Comparison of ENCODE assay signal across 23 cellular contexts in the genomic region with DNA sequence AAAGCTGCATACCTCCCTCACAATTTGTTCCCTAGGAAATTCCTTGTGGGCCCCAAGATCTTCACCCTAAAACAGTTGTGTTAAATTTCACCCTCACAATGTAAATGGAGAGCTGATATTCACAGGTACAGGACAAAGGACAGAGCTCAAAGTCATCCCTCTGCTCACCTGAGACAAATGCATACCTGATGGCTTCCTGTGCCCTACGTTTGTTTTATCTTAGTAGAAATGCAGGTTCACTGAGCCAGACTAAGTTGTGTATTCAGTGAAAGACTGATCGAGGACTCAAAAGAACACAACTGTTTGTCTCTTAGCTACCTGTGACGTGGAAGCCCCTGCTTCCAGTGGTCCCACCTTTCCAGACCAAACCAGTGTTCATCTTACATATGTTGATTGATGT.
"Had no signal": no experiment of that assay in that cellular context is flagged by ENCODE, and none has a peak within 500 bp of the region (broad histone marks: within the 10 kb centered on the region; RNA-seq: fewer than 3 reads in every experiment).

No MANE protein-coding gene starts in this region.

- H3K36me3 ChIP-seq: MG63, SJCRH30 had no signal

- H3K27me3 ChIP-seq: MG63, SJCRH30 had no signal

- H3K4me3 ChIP-seq: MG63, SJCRH30 had no signal

- H3K27ac ChIP-seq: HL-60, SJCRH30 had no signal

- DNase-seq: IMR-90, Karpas-422, KG1, MG63, NCI-H1092 treated with DMSO at 0.1 percent for 48 hours, NCI-H1436, NCI-H187, NCI-H2029, NCI-H2081 treated with DMSO at 0.1 percent for 48 hours, NCI-H2171, NCI-H226, NCI-H446, NCI-H510A, NCI-H524 treated with DMSO at 0.1 percent for 48 hours, NCI-H69, NCI-H774, Right ventricle myocardium superior, RPMI8226, SJCRH30, T-helper 1 cell had no signal

- H3K9me3 ChIP-seq: MG63 had no signal

- ATAC-seq: HepG2, SK-N-SH treated with all-trans-retinoic acid at 6 μM for 48 hours had no signal
